Comparison of ENCODE assay signal across 21 cellular contexts in the genomic region with DNA sequence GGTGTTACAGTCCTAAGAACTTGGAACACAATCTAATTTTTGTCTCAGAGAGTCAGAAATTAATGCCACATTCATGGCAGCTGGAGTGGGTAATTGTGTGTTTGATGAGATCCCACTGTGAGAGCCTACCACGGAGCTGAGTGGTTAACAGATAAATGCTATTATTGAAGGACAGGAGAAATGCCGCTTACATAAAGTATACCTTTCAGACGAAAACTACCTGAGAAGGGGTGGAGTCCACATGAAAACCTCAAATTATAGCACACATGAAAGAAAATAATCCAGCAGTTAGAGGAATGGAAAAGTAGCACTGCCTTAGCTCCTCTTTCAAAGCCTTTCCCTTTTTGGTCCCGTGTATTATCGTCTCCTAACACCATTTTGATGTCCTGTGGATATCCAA.
DNase-seq lines count a peak whose midpoint lies in the region; ATAC-seq lines count a peak whose summit lies in the region.
"Had no signal": no experiment of that assay in that cellular context is flagged by ENCODE, and none has a peak within 500 bp of the region (broad histone marks: within the 10 kb centered on the region; RNA-seq: fewer than 3 reads in every experiment).

No MANE protein-coding gene starts in this region.

- intact Hi-C loops in Right ventricle myocardium inferior (cut with DNase I): no loop called here

- H4K8ac ChIP-seq in mesendoderm (ENCODE audit: low read depth, low read length): no peak overlapping the region

- peak overlapping the region; percentile 53 for H3K27ac ChIP-seq in mesendoderm (ENCODE audit: low read depth, low read length)
- H3K27ac ChIP-seq: 22Rv1, A549, C4-2B, HL-60 had no signal

- H3K23ac ChIP-seq in mesendoderm (ENCODE audit: low read length): no peak overlapping the region

- H2BK120ac ChIP-seq in mesendoderm (ENCODE audit: low read depth, low read length): peak overlapping the region; percentile 2

- peaks cover 5% of the 10 kb centered on the region for H3K4me1 ChIP-seq in mesendoderm (ENCODE audit: control insufficient read depth, low read depth, low read length)
- H3K4me1 ChIP-seq: A549 had no signal

- H2AK5ac ChIP-seq in mesendoderm (ENCODE audit: low read length): no peak overlapping the region

- WGBS in mesendoderm (ENCODE audit: extremely low coverage, insufficient coverage, low lambda C conversion rate): no CpG with 5 or more reads among the region's 5 CpGs

- H3K56ac ChIP-seq in mesendoderm (ENCODE audit: low read length): no peak overlapping the region

- no peak overlapping the region for H3K4me3 ChIP-seq in mesendoderm (ENCODE audit: low read length)
- H3K4me3 ChIP-seq: A549 had no signal

- H3K18ac ChIP-seq in mesendoderm (ENCODE audit: low read length): no peak overlapping the region

- peak; percentile 14 for DNase-seq in NCI-H146 (lab: John Stamatoyannopoulos, UW)
- DNase-seq in NCI-H146 treated with DMSO at 0.1 percent for 48 hours (lab: John Stamatoyannopoulos, UW; ENCODE audit: unreplicated experiment): no peak
- peak; percentile 68 for DNase-seq in NCI-H2227 (lab: John Stamatoyannopoulos, UW; ENCODE audit: unreplicated experiment)
- no peak for DNase-seq in mesendoderm
- no peak for DNase-seq in activated CD4-positive, alpha-beta T cell treated with anti-CD3 and anti-CD28 coated beads, Interleukin-2, amount 50 U/mL, for 4 hours
- DNase-seq in effector CD4-positive, alpha-beta T cell: no peak
- DNase-seq in Right ventricle myocardium inferior (ENCODE audit: missing footprints): no peak
- DNase-seq: AML-193; Calu3; CD4-positive, alpha-beta memory T cell; DMS79 treated with DMSO at 0.1 percent for 48 hours; GF-D8; GOT3; H7; HFFc6 had no signal

- ATAC-seq in Right ventricle myocardium inferior: no peak
- ATAC-seq: A549, HCT116, HepG2 had no signal

- H3K36me3 ChIP-seq in mesendoderm (ENCODE audit: control insufficient read depth, insufficient read depth, low read length): no peaks in the 10 kb centered on the region

- H2BK15ac ChIP-seq in mesendoderm (replicated peaks; ENCODE audit: low read depth): no peak overlapping the region

- H3K4ac ChIP-seq in mesendoderm (ENCODE audit: low read depth, low read length): no peak overlapping the region

- no peak overlapping the region for H4K5ac ChIP-seq in mesendoderm (ENCODE audit: low read length)

- no peak overlapping the region for H3K9ac ChIP-seq in mesendoderm (ENCODE audit: low read length)

- no peak overlapping the region for H2BK5ac ChIP-seq in mesendoderm (ENCODE audit: low read length)

- H3K79me1 ChIP-seq in mesendoderm (ENCODE audit: low read length): no peaks in the 10 kb centered on the region

- H3K4me2 ChIP-seq in mesendoderm (ENCODE audit: low read length): no peak overlapping the region
- H3K4me2 ChIP-seq: A549 had no signal

- H3K27me3 ChIP-seq in mesendoderm (ENCODE audit: insufficient read depth, low read length, poor library complexity): no peaks in the 10 kb centered on the region

- no peaks in the 10 kb centered on the region for H3K79me2 ChIP-seq in mesendoderm (ENCODE audit: control insufficient read depth, insufficient read depth, low read length)

Comparison
In these comparisons a context has a peak if more than half of its experiments do, and no peak if none do; other contexts are left out.
1. DNase-seq: peak in NCI-H146 (single experiment) and NCI-H2227 (single experiment); none in NCI-H146 treated with DMSO at 0.1 percent for 48 hours (single experiment), mesendoderm (single experiment), activated CD4-positive, alpha-beta T cell treated with anti-CD3 and anti-CD28 coated beads, Interleukin-2, amount 50 U/mL, for 4 hours (0 of 2), effector CD4-positive, alpha-beta T cell (single experiment) and Right ventricle myocardium inferior (single experiment).